Comparison of ENCODE assay signal across 8 cellular contexts in the genomic region with DNA sequence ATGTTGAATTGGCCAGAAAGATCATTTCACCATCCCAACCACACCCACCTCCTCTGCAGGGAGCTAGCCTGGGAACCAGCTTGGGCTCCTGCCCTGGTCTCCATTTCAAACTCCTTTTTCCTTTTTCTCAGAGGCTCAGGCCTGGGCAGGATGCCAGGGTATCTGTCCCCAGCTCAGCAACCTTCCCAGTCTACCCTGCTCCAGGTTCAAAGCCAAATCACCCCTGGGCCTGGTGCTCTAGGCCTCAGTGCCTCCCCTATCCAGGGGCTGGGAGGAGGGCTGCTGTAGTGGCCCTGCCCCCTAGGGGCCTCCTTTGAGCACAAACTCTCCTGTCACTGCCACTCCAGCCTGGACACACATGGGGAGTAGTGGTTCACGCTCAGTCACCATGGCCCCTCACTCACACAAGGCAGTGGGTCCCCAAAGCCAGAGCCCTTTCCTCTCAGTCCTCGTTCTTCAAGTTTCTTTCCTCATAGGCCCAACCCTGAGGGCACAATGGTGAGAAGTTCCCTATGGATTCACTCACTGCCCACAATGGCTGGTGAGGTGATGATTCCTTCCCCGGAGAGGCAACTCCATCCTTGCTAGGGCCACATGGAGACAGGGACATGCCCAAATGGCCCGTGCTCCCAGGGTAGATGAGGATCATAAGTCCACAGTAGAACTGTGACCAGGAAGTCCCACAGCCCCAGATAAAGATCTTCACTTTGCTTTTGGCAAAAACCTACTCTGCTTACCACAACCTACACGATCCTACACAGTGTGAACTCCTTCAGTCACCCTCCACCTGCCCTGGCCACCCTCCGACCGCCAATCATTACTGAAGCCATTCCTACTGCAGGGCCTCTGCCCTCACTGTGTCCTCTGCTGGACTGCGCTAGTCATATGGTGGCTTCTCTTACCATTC. TPM values are rescaled to one million over a fixed set of nuclear protein-coding genes. Genes with fewer than 3 reads are reported as not detected.
DNase-seq lines count a peak whose midpoint lies in the region; ATAC-seq, FAIRE-seq and TF ChIP-seq lines count a peak whose summit lies in the region.

No MANE protein-coding gene starts in this region.

- H4K20me1 ChIP-seq in astrocyte (ENCODE audit: insufficient read depth, low read length): no peaks in the 10 kb centered on the region

- no peaks in the 10 kb centered on the region for H3K27me3 Mint-ChIP-seq in astrocyte (ENCODE audit: low read depth, unreplicated experiment)
- no peaks in the 10 kb centered on the region for H3K27me3 Mint-ChIP-seq in memory B cell

- H3K27me3 ChIP-seq in astrocyte (ENCODE audit: insufficient read depth, low read length): no peaks in the 10 kb centered on the region

- H3K4me1 ChIP-seq in HEK293 (ENCODE audit: control insufficient read depth, insufficient read depth, low read length): peaks cover 3% of the 10 kb centered on the region; the same call in 1 of the 2 replicates
- H3K4me1 ChIP-seq in astrocyte (ENCODE audit: insufficient read depth, low read length): peaks cover 42% of the 10 kb centered on the region

- peaks cover 8% of the 10 kb centered on the region for H3K79me2 ChIP-seq in astrocyte (ENCODE audit: insufficient read depth, low read length)

- H3K27ac ChIP-seq in HEK293 (ENCODE audit: extremely low read depth, low read depth, low read length): no peak overlapping the region
- H3K27ac ChIP-seq in astrocyte (ENCODE audit: low read depth, low read length): peak overlapping the region; percentile 70

- no peaks in the 10 kb centered on the region for H3K9me3 Mint-ChIP-seq in astrocyte (ENCODE audit: unreplicated experiment)
- no peaks in the 10 kb centered on the region for H3K9me3 Mint-ChIP-seq in memory B cell

- H3K27ac Mint-ChIP-seq in astrocyte (ENCODE audit: unreplicated experiment): peak overlapping the region; percentile 81
- peak overlapping the region; percentile 88 for H3K27ac Mint-ChIP-seq in memory B cell

- no peak overlapping the region for H2AFZ ChIP-seq in astrocyte (ENCODE audit: low read depth, low read length)

- H3K4me1 Mint-ChIP-seq in astrocyte (ENCODE audit: low read depth, unreplicated experiment): peaks cover 15% of the 10 kb centered on the region
- peaks cover 39% of the 10 kb centered on the region for H3K4me1 Mint-ChIP-seq in memory B cell

- FAIRE-seq in astrocyte (lab: Jason Lieb, UNC): no peak

- H3K36me3 Mint-ChIP-seq in astrocyte (ENCODE audit: low read depth, unreplicated experiment) (peaks cover 1% of the 10 kb centered on the region), memory B cell (peaks cover 3% of the 10 kb centered on the region)

- no peak overlapping the region for H3K4me3 ChIP-seq in AG10803 (ENCODE audit: low read length)
- no peak overlapping the region for H3K4me3 ChIP-seq in HEK293 (ENCODE audit: low read depth, low read length)
- H3K4me3 ChIP-seq in astrocyte (ENCODE audit: insufficient read depth, low read depth, low read length): no peak overlapping the region

- TF ChIP-seq CTCF in AG10803 (conservative IDR thresholded peaks at IDR 0.05; ENCODE audit: low read length): 0 out of 2 replicates have a peak, but pooled peaks have one; percentile 5
- peak; percentile 37; the same call in 1 of the 2 replicates for TF ChIP-seq CTCF in HEK293 (tag by site-specific recombination; IDR thresholded peaks at IDR 0.05)
- TF ChIP-seq CTCF in astrocyte (IDR thresholded peaks at IDR 0.05; ENCODE audit: insufficient read depth, low read depth, low read length): no peak

- no peak for ATAC-seq in memory B cell (ENCODE audit: low read depth)

- CTCF ChIA-PET in HEK293 (lab: Yijun Ruan, JAX): interaction anchor here (0.6 to 8.6 kb wide), 11 partner anchors 49 to 498 kb away, joined by 3 to 65 read pairs (median 5); a partner anchor contains a TSS

- no peaks in the 10 kb centered on the region for H3K9me3 ChIP-seq in HEK293 (ENCODE audit: control insufficient read depth, insufficient read depth, low read depth, low read length)
- no peaks in the 10 kb centered on the region for H3K9me3 ChIP-seq in astrocyte (ENCODE audit: insufficient read depth, low read depth, low read length)

- peak overlapping the region; percentile 37 for H3K9ac ChIP-seq in astrocyte (ENCODE audit: low read length)

- peak overlapping the region; percentile 51 for H3K4me2 ChIP-seq in astrocyte (ENCODE audit: low read length)

- peak overlapping the region; percentile 5 for H3K4me3 Mint-ChIP-seq in astrocyte (ENCODE audit: unreplicated experiment)
- H3K4me3 Mint-ChIP-seq in memory B cell: peak overlapping the region; percentile 57

- POLR2A ChIA-PET in HEK293 (lab: Yijun Ruan, JAX): interaction anchor here (1.7 kb wide), 1 partner anchor 184 kb away, joined by 5 read pairs; a partner anchor contains a TSS

- H3K36me3 ChIP-seq in HEK293 (ENCODE audit: control insufficient read depth in 2 of 2, insufficient read depth in 1 of 2, low read length in 2 of 2): peaks cover 0 to 5% of the 10 kb centered on the region in 2 experiments; a peak in 1 of 3 replicates
- no peaks in the 10 kb centered on the region for H3K36me3 ChIP-seq in astrocyte (ENCODE audit: insufficient read depth, low read length)

- peak; percentile 55 for DNase-seq in AG10803 (ENCODE audit: low read depth)
- DNase-seq in astrocyte (ENCODE audit: low read depth): no peak
- DNase-seq in memory B cell (ENCODE audit: low spot score in 2 of 2): no peak
- DNase-seq in mesenteric fat pad (ENCODE audit: low spot score): no peak
- DNase-seq in DMS79 treated with DMSO at 0.1 percent for 48 hours (lab: John Stamatoyannopoulos, UW): no peak
- no peak for DNase-seq in NCI-H226
- DNase-seq in GOT3 (lab: John Stamatoyannopoulos, UW): no peak

TF ChIP-seq in HEK293, 187 proteins besides CTCF, POLR2A, EP300 and RAD21:
- TF ChIP-seq OVOL3 (tag by site-specific recombination; IDR thresholded peaks at IDR 0.05): no peak
- TF ChIP-seq, protein P1, sequence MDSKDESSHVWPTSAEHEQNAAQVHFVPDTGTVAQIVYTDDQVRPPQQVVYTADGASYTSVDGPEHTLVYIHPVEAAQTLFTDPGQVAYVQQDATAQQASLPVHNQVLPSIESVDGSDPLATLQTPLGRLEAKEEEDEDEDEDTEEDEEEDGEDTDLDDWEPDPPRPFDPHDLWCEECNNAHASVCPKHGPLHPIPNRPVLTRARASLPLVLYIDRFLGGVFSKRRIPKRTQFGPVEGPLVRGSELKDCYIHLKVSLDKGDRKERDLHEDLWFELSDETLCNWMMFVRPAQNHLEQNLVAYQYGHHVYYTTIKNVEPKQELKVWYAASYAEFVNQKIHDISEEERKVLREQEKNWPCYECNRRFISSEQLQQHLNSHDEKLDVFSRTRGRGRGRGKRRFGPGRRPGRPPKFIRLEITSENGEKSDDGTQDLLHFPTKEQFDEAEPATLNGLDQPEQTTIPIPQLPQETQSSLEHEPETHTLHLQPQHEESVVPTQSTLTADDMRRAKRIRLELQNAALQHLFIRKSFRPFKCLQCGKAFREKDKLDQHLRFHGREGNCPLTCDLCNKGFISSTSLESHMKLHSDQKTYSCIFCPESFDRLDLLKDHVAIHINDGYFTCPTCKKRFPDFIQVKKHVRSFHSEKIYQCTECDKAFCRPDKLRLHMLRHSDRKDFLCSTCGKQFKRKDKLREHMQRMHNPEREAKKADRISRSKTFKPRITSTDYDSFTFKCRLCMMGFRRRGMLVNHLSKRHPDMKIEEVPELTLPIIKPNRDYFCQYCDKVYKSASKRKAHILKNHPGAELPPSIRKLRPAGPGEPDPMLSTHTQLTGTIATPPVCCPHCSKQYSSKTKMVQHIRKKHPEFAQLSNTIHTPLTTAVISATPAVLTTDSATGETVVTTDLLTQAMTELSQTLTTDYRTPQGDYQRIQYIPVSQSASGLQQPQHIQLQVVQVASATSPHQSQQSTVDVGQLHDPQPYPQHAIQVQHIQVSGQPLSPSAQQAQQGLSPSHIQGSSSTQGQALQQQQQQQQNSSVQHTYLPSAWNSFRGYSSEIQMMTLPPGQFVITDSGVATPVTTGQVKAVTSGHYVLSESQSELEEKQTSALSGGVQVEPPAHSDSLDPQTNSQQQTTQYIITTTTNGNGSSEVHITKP (tag by site-specific recombination; IDR thresholded peaks at IDR 0.05): peak; percentile 84
- TF ChIP-seq ZNF670 (tag by site-specific recombination; IDR thresholded peaks at IDR 0.05; ENCODE audit: low read depth): no peak
- 0 out of 2 replicates have a peak, but pooled peaks have one; percentile 25 for TF ChIP-seq KLF9 (tag by site-specific recombination; IDR thresholded peaks at IDR 0.05; ENCODE audit: low read depth)
- no peak for TF ChIP-seq ZNF596 (tag by site-specific recombination; IDR thresholded peaks at IDR 0.05)
- TF ChIP-seq, protein P2, sequence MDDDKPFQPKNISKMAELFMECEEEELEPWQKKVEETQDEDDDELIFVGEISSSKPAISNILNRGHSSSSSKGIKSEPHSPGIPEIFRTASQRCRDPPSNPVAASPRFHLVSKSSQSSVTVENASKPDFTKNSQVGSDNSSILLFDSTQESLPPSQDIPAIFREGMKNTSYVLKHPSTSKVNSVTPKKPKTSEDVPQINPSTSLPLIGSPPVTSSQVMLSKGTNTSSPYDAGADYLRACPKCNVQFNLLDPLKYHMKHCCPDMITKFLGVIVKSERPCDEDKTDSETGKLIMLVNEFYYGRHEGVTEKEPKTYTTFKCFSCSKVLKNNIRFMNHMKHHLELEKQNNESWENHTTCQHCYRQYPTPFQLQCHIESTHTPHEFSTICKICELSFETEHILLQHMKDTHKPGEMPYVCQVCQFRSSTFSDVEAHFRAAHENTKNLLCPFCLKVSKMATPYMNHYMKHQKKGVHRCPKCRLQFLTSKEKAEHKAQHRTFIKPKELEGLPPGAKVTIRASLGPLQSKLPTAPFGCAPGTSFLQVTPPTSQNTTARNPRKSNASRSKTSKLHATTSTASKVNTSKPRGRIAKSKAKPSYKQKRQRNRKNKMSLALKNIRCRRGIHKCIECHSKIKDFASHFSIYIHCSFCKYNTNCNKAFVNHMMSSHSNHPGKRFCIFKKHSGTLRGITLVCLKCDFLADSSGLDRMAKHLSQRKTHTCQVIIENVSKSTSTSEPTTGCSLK (tag by site-specific recombination; IDR thresholded peaks at IDR 0.05): no peak
- TF ChIP-seq ZBTB20 (tag by site-specific recombination; IDR thresholded peaks at IDR 0.05): peak; percentile 75
- no peak for TF ChIP-seq ZNF416 (tag by site-specific recombination; IDR thresholded peaks at IDR 0.05)
- TF ChIP-seq KLF10 (tag by site-specific recombination; IDR thresholded peaks at IDR 0.05): no peak
- TF ChIP-seq GFI1B (tag by site-specific recombination; IDR thresholded peaks at IDR 0.05): no peak
- no peak for TF ChIP-seq ZNF335 (tag by site-specific recombination; conservative IDR thresholded peaks at IDR 0.05)

RNA-seq across cellular contexts. Expression of a gene that starts 1.6 kb away (rescaled TPM):
- total RNA-seq in astrocyte (14.5 and 21.7 TPM in 2 replicates), mesenteric fat pad (40.0 TPM)

RNA-seq across cellular contexts. Expression of a gene that starts 12.1 kb away (rescaled TPM):
- total RNA-seq in astrocyte (4.6 and 4.9 TPM in 2 replicates), mesenteric fat pad (2.2 TPM)

RNA-seq across cellular contexts. Expression of a gene that starts 19.1 kb away (rescaled TPM):
- total RNA-seq in astrocyte: 30.4 and 37.5 TPM in 2 replicates
- 109 TPM for total RNA-seq in mesenteric fat pad

RNA-seq across cellular contexts. Expression of a gene that starts 19.2 kb away (rescaled TPM):
- 32.7 and 34.3 TPM in 2 replicates for total RNA-seq in astrocyte
- 20.9 TPM for total RNA-seq in mesenteric fat pad

RNA-seq across cellular contexts. Expression of a gene that starts 41.0 kb away (rescaled TPM):
- total RNA-seq in astrocyte (78.0 and 79.5 TPM in 2 replicates), mesenteric fat pad (68.3 TPM)
